Comparison of ENCODE assay signal across 15 cellular contexts in genomic region chr10:47253651-47254375, GRCh38. TPM values are rescaled to one million over a fixed set of nuclear protein-coding genes. Genes with fewer than 3 reads are reported as not detected.
A peak's percentile ranks its signal among the peaks of the same experiment; 100 is the strongest.
DNase-seq lines count a peak whose midpoint lies in the region; TF ChIP-seq lines count a peak whose summit lies in the region.
"Had no signal": no experiment of that assay in that cellular context is flagged by ENCODE, and none has a peak within 500 bp of the region (broad histone marks: within the 10 kb centered on the region; RNA-seq: fewer than 3 reads in every experiment).

No MANE protein-coding gene starts in this region.

- peak overlapping the region; percentile 86 for H3K27ac Mint-ChIP-seq in chondrocyte (ENCODE audit: unreplicated experiment)

- H3K27ac ChIP-seq in transverse colon (no peak overlapping the region), hepatocyte (no peak overlapping the region)
- H3K27ac ChIP-seq: adrenal gland, ovary, upper lobe of right lung had no signal

- in situ Hi-C loops in transverse colon (cut with MboI; ENCODE audit: low pct_ligation_motif_present in 1 of 4, low pct_unique_long_range_greater_than_20kb in 1 of 4, low sequenced_read_pairs in 3 of 4) = no loop called here

- intact Hi-C loops in transverse colon (cut with DNase I; ENCODE audit: low total_unique reads) = no loop called here

- H3K36me3 ChIP-seq in transverse colon = no peaks in the 10 kb centered on the region
- H3K36me3 ChIP-seq in hepatocyte (replicated peaks; ENCODE audit: insufficient read depth, low read depth) = no peaks in the 10 kb centered on the region
- H3K36me3 ChIP-seq: adrenal gland, ovary, upper lobe of right lung had no signal

- no peaks in the 10 kb centered on the region for H3K9me3 Mint-ChIP-seq in chondrocyte (ENCODE audit: low read depth)

- H4K20me1 ChIP-seq in hepatocyte (ENCODE audit: insufficient read depth, poor library complexity, severe bottlenecking) = no peaks in the 10 kb centered on the region

- no peaks in the 10 kb centered on the region for H3K9me2 ChIP-seq in hepatocyte (replicated peaks; ENCODE audit: insufficient read depth)

- no peak for TF ChIP-seq CTCF in chondrocyte (IDR thresholded peaks at IDR 0.05)
- no peak for TF ChIP-seq CTCF in transverse colon (IDR thresholded peaks at IDR 0.05)
- TF ChIP-seq CTCF in hepatocyte (IDR thresholded peaks at IDR 0.05; ENCODE audit: poor library complexity) = no peak

- H3K4me2 ChIP-seq in hepatocyte = no peak overlapping the region

- WGBS in transverse colon (ENCODE audit: low coverage in 1 of 2), 2 donors = 81% methylated on average over 17 of the region's 19 CpGs; no CpG with 5 or more reads in 1 of the 2 donors
- 76% methylated on average over 19 of the region's 19 CpGs for WGBS in hepatocyte (ENCODE audit: low lambda C conversion rate, missing lambda C conversion rate)

- H3K4me3 ChIP-seq in transverse colon (no peak overlapping the region), hepatocyte (no peak overlapping the region)
- H3K4me3 ChIP-seq: adrenal gland, ovary, upper lobe of right lung had no signal

- peaks cover 28% of the 10 kb centered on the region for H3K4me1 Mint-ChIP-seq in chondrocyte (ENCODE audit: low read depth)

- peak; percentile 53 for DNase-seq in activated CD8-positive, alpha-beta memory T cell treated with anti-CD3 and anti-CD28 coated beads for 24 hours
- no peak for DNase-seq in activated CD8-positive, alpha-beta memory T cell treated with anti-CD3 and anti-CD28 coated beads, Interleukin-2, amount 50 U/mL, for 4 hours
- no peak for DNase-seq in chondrocyte (ENCODE audit: low spot score)
- DNase-seq in mesenteric fat pad (ENCODE audit: low spot score) = peak; percentile 83
- peak; percentile 1 for DNase-seq in transverse colon
- no peak for DNase-seq in NCI-H1694 (lab: John Stamatoyannopoulos, UW)
- no peak for DNase-seq in hepatocyte (ENCODE audit: low spot score)
- DNase-seq in iPS-NIHi7 (ENCODE audit: extremely low spot score) = no peak
- DNase-seq: activated CD4-positive, alpha-beta T cell treated with anti-CD3 and anti-CD28 coated beads, Interleukin-2, amount 50 U/mL, for 48 hours; GOT3; NCI-H510A treated with DMSO at 0.1 percent for 48 hours; ovary; upper lobe of right lung had no signal

- H2AFZ ChIP-seq in hepatocyte = no peak overlapping the region

- no peaks in the 10 kb centered on the region for H3K79me2 ChIP-seq in hepatocyte

- no peaks in the 10 kb centered on the region for H3K36me3 Mint-ChIP-seq in chondrocyte (ENCODE audit: low read depth)

- H3K4me3 Mint-ChIP-seq in chondrocyte (ENCODE audit: unreplicated experiment) = peak overlapping the region; percentile 23

- no peak for TF ChIP-seq POLR2A in transverse colon (IDR thresholded peaks at IDR 0.05)

- no peaks in the 10 kb centered on the region for H3K4me1 ChIP-seq in transverse colon
- H3K4me1 ChIP-seq in hepatocyte (ENCODE audit: insufficient read depth) = peaks cover 3% of the 10 kb centered on the region
- H3K4me1 ChIP-seq: adrenal gland, upper lobe of right lung had no signal

- H3K27me3 ChIP-seq in transverse colon (no peaks in the 10 kb centered on the region), hepatocyte (no peaks in the 10 kb centered on the region)
- H3K27me3 ChIP-seq: adrenal gland, ovary, upper lobe of right lung had no signal

- no peak for TF ChIP-seq EP300 in transverse colon (IDR thresholded peaks at IDR 0.05; ENCODE audit: low read depth)

- peaks cover 5% of the 10 kb centered on the region for H3K27me3 Mint-ChIP-seq in chondrocyte (ENCODE audit: low read depth)

- H3K9me3 ChIP-seq in transverse colon = no peaks in the 10 kb centered on the region
- no peaks in the 10 kb centered on the region for H3K9me3 ChIP-seq in hepatocyte (ENCODE audit: low read depth)
- H3K9me3 ChIP-seq: adrenal gland, ovary, upper lobe of right lung had no signal

RNA-seq across cellular contexts. Expression of gene GDF10, which starts 46.2 kb away (rescaled TPM):
- total RNA-seq in chondrocyte = 0.31 to 3.2 TPM (median 0.67 TPM) in 3 replicates
- 0.26 TPM for total RNA-seq in mesenteric fat pad
- 1 to 10 TPM in 1 of 4 donors, under 1 TPM in 2, not detected in 1; 0.79 to 1.2 (median 1.00) TPM for total RNA-seq in transverse colon
- 2.3 and 2.5 TPM in 2 replicates for total RNA-seq in hepatocyte
- 3.3 and 5.7 TPM in 2 replicates for polyA plus RNA-seq in hepatocyte
- total RNA-seq: SK-MEL-5 had no signal

Comparison
In these comparisons a context has a peak if more than half of its experiments do, and no peak if none do; other contexts are left out.
1. DNase-seq: peak in activated CD8-positive, alpha-beta memory T cell treated with anti-CD3 and anti-CD28 coated beads for 24 hours (single experiment), mesenteric fat pad (single experiment) and transverse colon (single experiment); none in activated CD8-positive, alpha-beta memory T cell treated with anti-CD3 and anti-CD28 coated beads, Interleukin-2, amount 50 U/mL, for 4 hours (single experiment), chondrocyte (single experiment), NCI-H1694 (single experiment), hepatocyte (single experiment) and iPS-NIHi7 (single experiment).